ENCODE assay signal across 23 cellular contexts in genomic region chr3:116388867-116389385, GRCh38. TPM values are rescaled to one million over a fixed set of nuclear protein-coding genes. Genes with fewer than 3 reads are reported as not detected.
A peak's percentile ranks its signal among the peaks of the same experiment; 100 is the strongest.
DNase-seq lines count a peak whose midpoint lies in the region; TF ChIP-seq lines count a peak whose summit lies in the region.
"Had no signal": no experiment of that assay in that cellular context is flagged by ENCODE, and none has a peak within 500 bp of the region (broad histone marks: within the 10 kb centered on the region; RNA-seq: fewer than 3 reads in every experiment).

No MANE protein-coding gene starts in this region.

- H3K27me3 Mint-ChIP-seq in glutamatergic neuron (ENCODE audit: unreplicated experiment), result no peaks in the 10 kb centered on the region
- H3K27me3 Mint-ChIP-seq: activated naive CD8-positive, alpha-beta T cell treated with anti-CD3 and anti-CD28 coated beads, Interleukin-2, amount 50 U/mL, for 24 hours; activated T-cell treated with anti-CD3 and anti-CD28 coated beads, Interleukin-2, amount 50 U/mL, for 24 hours had no signal

- in situ Hi-C loops in ACHN (cut with HindIII; ENCODE audit: low pct_ligation_motif_present, low pct_unique_long_range_greater_than_20kb, low sequenced_read_pairs), result no loop called here

- peak overlapping the region; percentile 67 for H3K27ac Mint-ChIP-seq in glutamatergic neuron (ENCODE audit: unreplicated experiment)
- H3K27ac Mint-ChIP-seq: activated naive CD8-positive, alpha-beta T cell treated with anti-CD3 and anti-CD28 coated beads, Interleukin-2, amount 50 U/mL, for 24 hours; activated T-cell treated with anti-CD3 and anti-CD28 coated beads, Interleukin-2, amount 50 U/mL, for 24 hours; naive thymus-derived CD8-positive, alpha-beta T cell had no signal

- DNase-seq in DMS 273 treated with DMSO at 0.1 percent for 48 hours (lab: John Stamatoyannopoulos, UW) (peak; percentile 85), NCI-H1694 treated with DMSO at 0.1 percent for 48 hours (lab: John Stamatoyannopoulos, UW) (peak; percentile 94), NCI-H82 treated with DMSO at 0.1 percent for 48 hours (lab: John Stamatoyannopoulos, UW; ENCODE audit: unreplicated experiment) (peak; percentile 58), glutamatergic neuron (no peak), ACHN (no peak), GM10248 (ENCODE audit: extremely low spot score) (no peak), hepatic stellate cell (ENCODE audit: low spot score) (no peak)
- DNase-seq in activated CD8-positive, alpha-beta memory T cell treated with anti-CD3 and anti-CD28 coated beads, Interleukin-2, amount 50 U/mL, for 4 hours, result no peak
- DNase-seq: activated CD4-positive, alpha-beta T cell treated with anti-CD3 and anti-CD28 coated beads for 4 hours; activated CD8-positive, alpha-beta memory T cell treated with anti-CD3 and anti-CD28 coated beads for 24 hours; activated gamma-delta T cell; activated naive CD8-positive, alpha-beta T cell treated with anti-CD3 and anti-CD28 coated beads, Interleukin-2, amount 50 U/mL, for 24 hours; activated T-cell treated with anti-CD3 and anti-CD28 coated beads, Interleukin-2, amount 50 U/mL, for 24 hours; central memory CD4-positive, alpha-beta T cell; GF-D8; kidney; naive thymus-derived CD8-positive, alpha-beta T cell; NCI-H774; small intestine; stomach had no signal

- no peak overlapping the region for H3K4me3 Mint-ChIP-seq in glutamatergic neuron (ENCODE audit: unreplicated experiment)
- H3K4me3 Mint-ChIP-seq: activated naive CD8-positive, alpha-beta T cell treated with anti-CD3 and anti-CD28 coated beads, Interleukin-2, amount 50 U/mL, for 24 hours; activated T-cell treated with anti-CD3 and anti-CD28 coated beads, Interleukin-2, amount 50 U/mL, for 24 hours; naive thymus-derived CD8-positive, alpha-beta T cell had no signal

- H3K4me1 Mint-ChIP-seq in glutamatergic neuron (ENCODE audit: low read depth, unreplicated experiment), result peaks cover 25% of the 10 kb centered on the region
- H3K4me1 Mint-ChIP-seq: activated naive CD8-positive, alpha-beta T cell treated with anti-CD3 and anti-CD28 coated beads, Interleukin-2, amount 50 U/mL, for 24 hours; naive thymus-derived CD8-positive, alpha-beta T cell had no signal

- no peaks in the 10 kb centered on the region for H3K36me3 Mint-ChIP-seq in glutamatergic neuron (ENCODE audit: unreplicated experiment)
- H3K36me3 Mint-ChIP-seq: naive thymus-derived CD8-positive, alpha-beta T cell had no signal

- TF ChIP-seq CTCF in glutamatergic neuron (IDR thresholded peaks at IDR 0.05; ENCODE audit: partially characterized antibody, unreplicated experiment), result no peak
- TF ChIP-seq CTCF in GM10248 (IDR thresholded peaks at IDR 0.05; ENCODE audit: control extremely low read depth, extremely low read depth, low read depth, missing control alignments), result no peak

- peaks cover 10% of the 10 kb centered on the region for H3K9me3 Mint-ChIP-seq in glutamatergic neuron (ENCODE audit: unreplicated experiment)

- CTCF ChIA-PET in GM10248 (lab: Yijun Ruan, JAX), result no interaction called here

- POLR2A ChIA-PET in GM10248 (lab: Yijun Ruan, JAX), result no interaction called here

RNA-seq across cellular contexts. Expression of gene LSAMP, which starts 56.4 kb away (rescaled TPM):
- total RNA-seq in glutamatergic neuron (ENCODE audit: unreplicated experiment), result 67.1 TPM
- total RNA-seq: dermis microvascular lymphatic vessel endothelial cell; HT-29; naive thymus-derived CD8-positive, alpha-beta T cell; T-helper 2 cell treated with Interferon-gamma antibody and Interleukin-4, amounts not matched to agents 100 ng/mL and 5 ng/mL, for 36 hours had no signal

Comparison
In these comparisons a context has a peak if more than half of its experiments do, and no peak if none do; other contexts are left out.
1. DNase-seq: peak in DMS 273 treated with DMSO at 0.1 percent for 48 hours (single experiment), NCI-H1694 treated with DMSO at 0.1 percent for 48 hours (single experiment) and NCI-H82 treated with DMSO at 0.1 percent for 48 hours (single experiment); none in glutamatergic neuron (single experiment), ACHN (single experiment), activated CD8-positive, alpha-beta memory T cell treated with anti-CD3 and anti-CD28 coated beads, Interleukin-2, amount 50 U/mL, for 4 hours (single experiment), GM10248 (single experiment) and hepatic stellate cell (single experiment).